Comparison of ENCODE assay signal across 1 cellular context in the genomic region with DNA sequence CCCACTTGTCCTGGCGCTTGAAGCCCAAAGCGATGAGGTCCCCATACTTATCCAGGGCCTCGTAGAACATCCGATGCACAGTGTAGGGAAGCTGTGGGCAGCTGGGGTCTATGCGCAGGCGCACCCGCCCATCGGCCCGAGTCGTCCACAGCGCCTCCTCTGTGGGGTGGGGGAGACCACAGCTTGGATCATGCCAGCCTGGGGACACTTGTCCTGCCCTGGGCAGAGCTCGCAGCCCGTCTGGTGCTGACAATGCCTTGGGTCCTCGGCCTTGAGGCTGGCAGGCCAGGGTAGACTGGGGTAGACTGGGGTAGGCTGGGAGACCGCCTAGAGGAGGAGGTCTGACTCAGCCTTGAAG.
TF ChIP-seq lines count a peak whose summit lies in the region.

No MANE protein-coding gene starts in this region.

TF ChIP-seq in K562, 482 proteins besides CTCF, POLR2A, EP300 and RAD21 (continued from another document):
- TF ChIP-seq, protein P1, sequence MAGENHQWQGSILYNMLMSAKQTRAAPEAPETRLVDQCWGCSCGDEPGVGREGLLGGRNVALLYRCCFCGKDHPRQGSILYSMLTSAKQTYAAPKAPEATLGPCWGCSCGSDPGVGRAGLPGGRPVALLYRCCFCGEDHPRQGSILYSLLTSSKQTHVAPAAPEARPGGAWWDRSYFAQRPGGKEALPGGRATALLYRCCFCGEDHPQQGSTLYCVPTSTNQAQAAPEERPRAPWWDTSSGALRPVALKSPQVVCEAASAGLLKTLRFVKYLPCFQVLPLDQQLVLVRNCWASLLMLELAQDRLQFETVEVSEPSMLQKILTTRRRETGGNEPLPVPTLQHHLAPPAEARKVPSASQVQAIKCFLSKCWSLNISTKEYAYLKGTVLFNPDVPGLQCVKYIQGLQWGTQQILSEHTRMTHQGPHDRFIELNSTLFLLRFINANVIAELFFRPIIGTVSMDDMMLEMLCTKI (IDR thresholded peaks at IDR 0.05; ENCODE audit: partially characterized antibody), result no peak
- TF ChIP-seq, protein P2, sequence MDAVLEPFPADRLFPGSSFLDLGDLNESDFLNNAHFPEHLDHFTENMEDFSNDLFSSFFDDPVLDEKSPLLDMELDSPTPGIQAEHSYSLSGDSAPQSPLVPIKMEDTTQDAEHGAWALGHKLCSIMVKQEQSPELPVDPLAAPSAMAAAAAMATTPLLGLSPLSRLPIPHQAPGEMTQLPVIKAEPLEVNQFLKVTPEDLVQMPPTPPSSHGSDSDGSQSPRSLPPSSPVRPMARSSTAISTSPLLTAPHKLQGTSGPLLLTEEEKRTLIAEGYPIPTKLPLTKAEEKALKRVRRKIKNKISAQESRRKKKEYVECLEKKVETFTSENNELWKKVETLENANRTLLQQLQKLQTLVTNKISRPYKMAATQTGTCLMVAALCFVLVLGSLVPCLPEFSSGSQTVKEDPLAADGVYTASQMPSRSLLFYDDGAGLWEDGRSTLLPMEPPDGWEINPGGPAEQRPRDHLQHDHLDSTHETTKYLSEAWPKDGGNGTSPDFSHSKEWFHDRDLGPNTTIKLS (IDR thresholded peaks at IDR 0.05; ENCODE audit: borderline replicate concordance, low read depth), result no peak
